In the genomic region with DNA sequence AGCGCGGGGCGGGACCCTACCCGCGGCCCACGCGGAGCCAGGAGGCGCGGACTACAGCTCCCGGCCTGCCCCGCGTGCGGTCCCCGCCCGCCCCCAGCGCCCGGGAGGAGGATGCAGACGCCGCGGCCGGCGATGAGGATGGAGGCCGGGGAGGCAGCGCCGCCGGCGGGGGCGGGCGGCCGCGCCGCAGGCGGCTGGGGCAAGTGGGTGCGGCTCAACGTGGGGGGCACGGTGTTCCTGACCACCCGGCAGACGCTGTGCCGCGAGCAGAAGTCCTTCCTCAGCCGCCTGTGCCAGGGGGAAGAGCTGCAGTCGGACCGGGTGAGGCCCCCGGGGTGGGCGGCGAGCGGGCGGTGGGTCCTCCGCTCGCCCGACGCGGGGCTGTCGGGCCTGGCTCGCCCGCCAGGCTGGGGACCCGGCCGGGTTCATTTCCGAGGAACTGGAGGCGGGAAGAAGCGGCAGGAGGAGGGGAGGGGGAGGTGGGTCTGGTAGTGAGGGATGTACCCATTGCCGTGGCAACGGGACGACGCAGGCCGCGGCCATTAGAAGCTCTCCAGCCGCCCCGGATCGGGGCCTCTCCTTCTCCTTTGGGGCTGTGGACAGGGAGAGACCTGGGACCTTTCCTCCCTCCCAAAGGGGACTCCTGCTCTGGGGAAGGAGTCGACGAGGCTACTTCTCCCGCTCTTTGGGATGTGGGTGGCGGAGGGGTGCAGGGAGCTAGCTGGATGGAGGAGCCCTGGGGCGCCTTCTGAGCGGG, we compare ENCODE assay signal across 8 cellular contexts. TPM values are rescaled to one million over a fixed set of nuclear protein-coding genes. Genes with fewer than 3 reads are reported as not detected.
DNase-seq lines count a peak whose midpoint lies in the region; ATAC-seq and TF ChIP-seq lines count a peak whose summit lies in the region.

A gene with protein sequence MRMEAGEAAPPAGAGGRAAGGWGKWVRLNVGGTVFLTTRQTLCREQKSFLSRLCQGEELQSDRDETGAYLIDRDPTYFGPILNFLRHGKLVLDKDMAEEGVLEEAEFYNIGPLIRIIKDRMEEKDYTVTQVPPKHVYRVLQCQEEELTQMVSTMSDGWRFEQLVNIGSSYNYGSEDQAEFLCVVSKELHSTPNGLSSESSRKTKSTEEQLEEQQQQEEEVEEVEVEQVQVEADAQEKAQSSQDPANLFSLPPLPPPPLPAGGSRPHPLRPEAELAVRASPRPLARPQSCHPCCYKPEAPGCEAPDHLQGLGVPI (plus strand): TSS at position 114 of the 757 bp plus-strand sequence. CDS start 19 bp downstream, at position 133.

- no peak within 1 kb of the TSS for H3K27ac ChIP-seq in liver (ENCODE audit: low read depth in 1 of 2, low read length in 2 of 2)

- ATAC-seq in GM18870 (IDR thresholded peaks at IDR 0.05; ENCODE audit: unreplicated experiment): no peak

- no peaks in the 10 kb centered on the region for H3K9me3 ChIP-seq in liver (ENCODE audit: control insufficient read depth in 4 of 4, low read length in 3 of 4)

- peaks cover 0 to 9% (median 2%) of the 10 kb centered on the region in 4 donors for H3K4me1 ChIP-seq in liver (ENCODE audit: control insufficient read depth in 4 of 4, insufficient read depth in 4 of 4, low read length in 3 of 4)

- WGBS in liver: 12% methylated on average over 76 of the region's 76 CpGs

- no peaks in the 10 kb centered on the region for H3K27me3 ChIP-seq in liver (ENCODE audit: control insufficient read depth in 4 of 4, insufficient read depth in 4 of 4, low read length in 3 of 4)

- no peak for TF ChIP-seq RAD21 in liver (IDR thresholded peaks at IDR 0.05)

- no peak for TF ChIP-seq CTCF in liver (IDR thresholded peaks at IDR 0.05; ENCODE audit: low read depth, low read length, missing input control)

- DNase-seq in D341Med (ENCODE audit: low spot score): peak; percentile 93
- peak; percentile 29 for DNase-seq in H4 (ENCODE audit: low spot score)
- peak; percentile 20 for DNase-seq in NCI-H1694 treated with DMSO at 0.1 percent for 48 hours (lab: John Stamatoyannopoulos, UW)
- DNase-seq in activated CD4-positive, alpha-beta T cell treated with anti-CD3 and anti-CD28 coated beads, Interleukin-2, amount 50 U/mL, for 1 hour: peak; percentile 72
- DNase-seq in dermis blood vessel endothelial cell: peak; percentile 71
- peak; percentile 70 to 78 for DNase-seq in stimulated activated CD4-positive, alpha-beta T cell treated with anti-CD3 and anti-CD28 coated beads, Interleukin-2, amount 100 ng/mL, for 48 hours

- no peaks in the 10 kb centered on the region for H3K36me3 ChIP-seq in liver (ENCODE audit: control insufficient read depth in 4 of 4, insufficient read depth in 3 of 4, low read depth in 1 of 4, low read length in 3 of 4)

- H3K9ac ChIP-seq in liver (ENCODE audit: low read depth in 1 of 2, low read length in 2 of 2): no peak within 1 kb of the TSS

- H3K4me3 ChIP-seq in liver (ENCODE audit: low read depth in 1 of 3, low read length in 3 of 3): peak within 1 kb of the TSS; percentile 12 to 57 (median 20)

TF ChIP-seq in liver, 16 proteins besides CTCF, POLR2A, EP300 and RAD21:
- no peak for TF ChIP-seq JUND (IDR thresholded peaks at IDR 0.05)
- TF ChIP-seq EGR1 (IDR thresholded peaks at IDR 0.05; ENCODE audit: low read depth in 2 of 2): no peak
- TF ChIP-seq, protein P1, sequence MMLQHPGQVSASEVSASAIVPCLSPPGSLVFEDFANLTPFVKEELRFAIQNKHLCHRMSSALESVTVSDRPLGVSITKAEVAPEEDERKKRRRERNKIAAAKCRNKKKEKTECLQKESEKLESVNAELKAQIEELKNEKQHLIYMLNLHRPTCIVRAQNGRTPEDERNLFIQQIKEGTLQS (IDR thresholded peaks at IDR 0.05): no peak
- no peak for TF ChIP-seq FOXA1 (IDR thresholded peaks at IDR 0.05)
- no peak for TF ChIP-seq YY1 (IDR thresholded peaks at IDR 0.05)
- no peak for TF ChIP-seq HNF4A (conservative IDR thresholded peaks at IDR 0.05)
- TF ChIP-seq NR2F2 (IDR thresholded peaks at IDR 0.05): no peak
- no peak for TF ChIP-seq RXRA (IDR thresholded peaks at IDR 0.05)
- TF ChIP-seq FOXA2 (IDR thresholded peaks at IDR 0.05): no peak

RNA-seq across cellular contexts. Expression of the gene that starts here (rescaled TPM):
- total RNA-seq in H4 (2014; rRNA removed; shearing (Covaris generic)): 6.3 and 7.4 TPM in 2 replicates
- 53.4 and 58.2 TPM in 2 replicates for total RNA-seq in dermis blood vessel endothelial cell
- 1 to 10 TPM; 3.4 to 4.1 TPM for total RNA-seq in liver
- polyA plus RNA-seq in liver: 1 to 10 TPM; 2.0 to 5.2 TPM

Comparison
In these comparisons a context has a peak if more than half of its experiments do, and no peak if none do; other contexts are left out.
1. DNase-seq: peak in every context shown above with its lines; median percentile 93 in D341Med; 74 in stimulated activated CD4-positive, alpha-beta T cell treated with anti-CD3 and anti-CD28 coated beads, Interleukin-2, amount 100 ng/mL, for 48 hours; 72 in activated CD4-positive, alpha-beta T cell treated with anti-CD3 and anti-CD28 coated beads, Interleukin-2, amount 50 U/mL, for 1 hour; 71 in dermis blood vessel endothelial cell; 29 in H4; 20 in NCI-H1694 treated with DMSO at 0.1 percent for 48 hours.